1 cellular context compared by ENCODE assay signal in genomic region chr20:59775221-59776055, GRCh38.
TF ChIP-seq lines count a peak whose summit lies in the region.

No MANE protein-coding gene starts in this region.

TF ChIP-seq in H1, 55 proteins besides CTCF, POLR2A, EP300 and RAD21:
- no peak for TF ChIP-seq GABPA (IDR thresholded peaks at IDR 0.05; ENCODE audit: borderline replicate concordance, insufficient read depth, low read length)
- TF ChIP-seq CHD7 (IDR thresholded peaks at IDR 0.05; ENCODE audit: insufficient replicate concordance, low read length): no peak
- TF ChIP-seq SP1 (IDR thresholded peaks at IDR 0.05; ENCODE audit: low read depth, low read length): no peak
- TF ChIP-seq SIX5 (IDR thresholded peaks at IDR 0.05; ENCODE audit: low read depth, low read length): no peak
- TF ChIP-seq, protein P1, sequence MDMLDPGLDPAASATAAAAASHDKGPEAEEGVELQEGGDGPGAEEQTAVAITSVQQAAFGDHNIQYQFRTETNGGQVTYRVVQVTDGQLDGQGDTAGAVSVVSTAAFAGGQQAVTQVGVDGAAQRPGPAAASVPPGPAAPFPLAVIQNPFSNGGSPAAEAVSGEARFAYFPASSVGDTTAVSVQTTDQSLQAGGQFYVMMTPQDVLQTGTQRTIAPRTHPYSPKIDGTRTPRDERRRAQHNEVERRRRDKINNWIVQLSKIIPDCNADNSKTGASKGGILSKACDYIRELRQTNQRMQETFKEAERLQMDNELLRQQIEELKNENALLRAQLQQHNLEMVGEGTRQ (IDR thresholded peaks at IDR 0.05; ENCODE audit: low read length): no peak
- no peak for TF ChIP-seq HDAC2 (IDR thresholded peaks at IDR 0.05; ENCODE audit: borderline replicate concordance in 1 of 2, low read depth in 2 of 2, low read length in 2 of 2)
- TF ChIP-seq, protein P2, sequence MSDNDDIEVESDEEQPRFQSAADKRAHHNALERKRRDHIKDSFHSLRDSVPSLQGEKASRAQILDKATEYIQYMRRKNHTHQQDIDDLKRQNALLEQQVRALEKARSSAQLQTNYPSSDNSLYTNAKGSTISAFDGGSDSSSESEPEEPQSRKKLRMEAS (IDR thresholded peaks at IDR 0.05): no peak
